In the genomic region with DNA sequence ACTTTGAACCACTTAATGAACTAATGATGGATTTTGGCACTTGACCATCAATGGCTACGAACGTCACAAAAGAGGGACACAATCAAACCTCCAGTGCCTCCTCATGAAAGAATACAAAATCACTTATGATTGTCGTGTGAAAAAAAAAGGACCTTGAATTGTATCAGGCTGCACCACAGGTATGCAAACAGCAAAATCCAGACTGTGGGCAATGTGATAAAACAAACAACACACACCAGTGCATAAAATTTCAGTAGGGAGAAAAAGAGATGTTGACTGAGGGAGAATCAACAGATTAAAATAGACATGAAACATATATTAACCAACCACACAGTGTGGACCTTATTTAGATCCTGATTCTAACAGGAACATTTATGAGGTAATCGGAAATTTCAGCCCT, we compare ENCODE assay signal across 15 cellular contexts. TPM values are rescaled to one million over a fixed set of nuclear protein-coding genes. Genes with fewer than 3 reads are reported as not detected.
A peak's percentile ranks its signal among the peaks of the same experiment; 100 is the strongest.
DNase-seq lines count a peak whose midpoint lies in the region; ATAC-seq, FAIRE-seq and TF ChIP-seq lines count a peak whose summit lies in the region.
"Had no signal": no experiment of that assay in that cellular context is flagged by ENCODE, and none has a peak within 500 bp of the region (broad histone marks: within the 10 kb centered on the region; RNA-seq: fewer than 3 reads in every experiment).

No MANE protein-coding gene starts in this region.

- POLR2A ChIA-PET in naive thymus-derived CD4-positive, alpha-beta T cell (lab: Charles Lee), result no interaction called here

- H3K4me3 ChIP-seq in colonic mucosa (peak overlapping the region; percentile 41), pancreas (no peak overlapping the region)
- no peak overlapping the region for H3K4me3 ChIP-seq in naive thymus-derived CD4-positive, alpha-beta T cell (ENCODE audit: low read length)

- no peaks in the 10 kb centered on the region for H3K36me3 ChIP-seq in colonic mucosa
- no peaks in the 10 kb centered on the region for H3K36me3 ChIP-seq in pancreas
- H3K36me3 ChIP-seq in naive thymus-derived CD4-positive, alpha-beta T cell (ENCODE audit: control insufficient read depth in 2 of 3, insufficient read depth in 3 of 3, low read length in 3 of 3), result no peaks in the 10 kb centered on the region

- no peaks in the 10 kb centered on the region for H3K9me3 ChIP-seq in colonic mucosa
- peaks cover 0 to 3% (median 0%) of the 10 kb centered on the region in 4 donors for H3K9me3 ChIP-seq in pancreas
- no peaks in the 10 kb centered on the region for H3K9me3 ChIP-seq in naive thymus-derived CD4-positive, alpha-beta T cell (ENCODE audit: control insufficient read depth in 2 of 3, low read length in 3 of 3)

- TF ChIP-seq POLR2A in GM12891 (IDR thresholded peaks at IDR 0.05; ENCODE audit: low read depth, low read length), result no peak

- intact Hi-C loops in colonic mucosa (cut with DNase I) (no loop called here), pancreas (cut with DNase I) (no loop called here)
- intact Hi-C loops in naive thymus-derived CD4-positive, alpha-beta T cell (cut with micrococcal nuclease), result no loop called here

- FAIRE-seq in pancreas (lab: Jason Lieb, UNC) (no peak), GM12891 (lab: Jason Lieb, UNC) (no peak)
- FAIRE-seq: RCC 7860 had no signal

- WGBS in pancreas, 2 donors, result 18 to 19% methylated on average over 4 of the region's 4 CpGs

- peak overlapping the region; percentile 99 for H3K27ac ChIP-seq in 22Rv1
- peak overlapping the region; percentile 82 for H3K27ac ChIP-seq in colonic mucosa
- H3K27ac ChIP-seq in pancreas, result peak overlapping the region in 2 of 4 donors; percentile 9 to 44
- H3K27ac ChIP-seq in caudate nucleus (ENCODE audit: low read depth, low read length), result no peak overlapping the region
- H3K27ac ChIP-seq in naive thymus-derived CD4-positive, alpha-beta T cell (ENCODE audit: low read depth, low read length), result no peak overlapping the region

- H3K9me3 Mint-ChIP-seq in HFFc6, result peaks cover 32% of the 10 kb centered on the region
- peaks cover 0 to 8% (median 3%) of the 10 kb centered on the region in 11 donors for H3K9me3 Mint-ChIP-seq in naive thymus-derived CD4-positive, alpha-beta T cell

- CTCF ChIA-PET in naive thymus-derived CD4-positive, alpha-beta T cell (lab: Charles Lee), result no interaction called here

- H3K27me3 ChIP-seq in colonic mucosa (no peaks in the 10 kb centered on the region), pancreas (no peaks in the 10 kb centered on the region)
- no peaks in the 10 kb centered on the region for H3K27me3 ChIP-seq in naive thymus-derived CD4-positive, alpha-beta T cell (ENCODE audit: control insufficient read depth in 2 of 2, insufficient read depth in 2 of 2, low read length in 2 of 2)

- TF ChIP-seq CTCF in 22Rv1 (IDR thresholded peaks at IDR 0.05) (no peak), colonic mucosa (IDR thresholded peaks at IDR 0.05) (no peak), pancreas (IDR thresholded peaks at IDR 0.05) (no peak), HFFc6 (IDR thresholded peaks at IDR 0.05) (no peak)

- H3K4me1 Mint-ChIP-seq in HFFc6 (ENCODE audit: low read depth), result no peaks in the 10 kb centered on the region
- no peaks in the 10 kb centered on the region for H3K4me1 Mint-ChIP-seq in naive thymus-derived CD4-positive, alpha-beta T cell
- H3K4me1 Mint-ChIP-seq: CD4-positive, CD25-positive, alpha-beta regulatory T cell had no signal

- no peaks in the 10 kb centered on the region for H3K36me3 Mint-ChIP-seq in HFFc6 (ENCODE audit: low read depth)
- no peaks in the 10 kb centered on the region for H3K36me3 Mint-ChIP-seq in naive thymus-derived CD4-positive, alpha-beta T cell
- H3K36me3 Mint-ChIP-seq: CD4-positive, CD25-positive, alpha-beta regulatory T cell had no signal

- no peak overlapping the region for H3K27ac Mint-ChIP-seq in HFFc6
- no peak overlapping the region for H3K27ac Mint-ChIP-seq in naive thymus-derived CD4-positive, alpha-beta T cell
- H3K27ac Mint-ChIP-seq: CD4-positive, CD25-positive, alpha-beta regulatory T cell had no signal

- peak; percentile 49 for DNase-seq in HT-29 (ENCODE audit: low spot score)
- DNase-seq in colonic mucosa, result no peak
- no peak for DNase-seq in pancreas
- no peak for DNase-seq in GM12891 (ENCODE audit: insufficient read length, low spot score)
- no peak for DNase-seq in HFFc6
- no peak for DNase-seq in caudate nucleus (lab: John Stamatoyannopoulos, UW)
- no peak for DNase-seq in naive thymus-derived CD4-positive, alpha-beta T cell
- DNase-seq: ACHN; CD4-positive, CD25-positive, alpha-beta regulatory T cell; H7; NCI-H2029 treated with DMSO at 0.1 percent for 48 hours; NCI-H226; SHP77 treated with DMSO at 0.1 percent for 48 hours had no signal

- peak overlapping the region in 1 of 2 donors; percentile 63 for H3K9ac ChIP-seq in colonic mucosa (ENCODE audit: low read depth in 2 of 2, low read length in 2 of 2)

- no peaks in the 10 kb centered on the region for H3K4me1 ChIP-seq in colonic mucosa
- H3K4me1 ChIP-seq in pancreas, result peaks cover 0 to 33% (median 19%) of the 10 kb centered on the region in 3 donors
- H3K4me1 ChIP-seq in naive thymus-derived CD4-positive, alpha-beta T cell (ENCODE audit: control insufficient read depth in 2 of 2, insufficient read depth in 2 of 2, low read length in 2 of 2), result no peaks in the 10 kb centered on the region

- no peaks in the 10 kb centered on the region; the same call in 1 of the 2 replicates for H3K27me3 Mint-ChIP-seq in HFFc6 (ENCODE audit: insufficient read depth)
- no peaks in the 10 kb centered on the region for H3K27me3 Mint-ChIP-seq in naive thymus-derived CD4-positive, alpha-beta T cell
- H3K27me3 Mint-ChIP-seq: CD4-positive, CD25-positive, alpha-beta regulatory T cell had no signal

- H3K4me3 Mint-ChIP-seq in HFFc6, result no peak overlapping the region
- no peak overlapping the region for H3K4me3 Mint-ChIP-seq in naive thymus-derived CD4-positive, alpha-beta T cell
- H3K4me3 Mint-ChIP-seq: CD4-positive, CD25-positive, alpha-beta regulatory T cell had no signal

- peak in 3 of 4 donors; percentile 43 to 67 (median 52) for ATAC-seq in pancreas
- no peak for ATAC-seq in naive thymus-derived CD4-positive, alpha-beta T cell

TF ChIP-seq in GM12891, 5 proteins besides CTCF, POLR2A, EP300 and RAD21:
- no peak for TF ChIP-seq POU2F2 (IDR thresholded peaks at IDR 0.05; ENCODE audit: low read depth, low read length)
- no peak for TF ChIP-seq TAF1 (IDR thresholded peaks at IDR 0.05; ENCODE audit: low read depth, low read length)
- no peak for TF ChIP-seq PAX5 (IDR thresholded peaks at IDR 0.05; ENCODE audit: insufficient read depth, low read length, severe bottlenecking)
- no peak for TF ChIP-seq POLR2AphosphoS5 (IDR thresholded peaks at IDR 0.05; ENCODE audit: low read depth, low read length)
- no peak for TF ChIP-seq SPI1 (IDR thresholded peaks at IDR 0.05; ENCODE audit: low read depth, low read length)

RNA-seq across cellular contexts. Expression of gene TSPAN8, which starts 2.6 kb away (rescaled TPM):
- 261 and 269 TPM in 2 replicates for total RNA-seq in HT-29 (2014; rRNA removed; shearing (Covaris generic))
- total RNA-seq in colonic mucosa (1,000 to 10,000 TPM; 1,318 to 1,657 TPM), pancreas (10 to 100 TPM; 21.8 to 90.3 (median 25.8) TPM)
- 10 to 100 TPM; 38.2 to 95.9 TPM for polyA plus RNA-seq in pancreas
- not detected for polyA plus RNA-seq in GM12891 (2012; ENCODE audit: low read depth, missing spikeins)
- total RNA-seq in HFFc6 (2021; fragmentation: NEBNext Ultra II Directional; extraction: Animal tissue kit (Norgen Biotek cat#: 25700)), result not detected
- not detected for total RNA-seq in naive thymus-derived CD4-positive, alpha-beta T cell
- not detected for polyA plus RNA-seq in naive thymus-derived CD4-positive, alpha-beta T cell
- total RNA-seq: CD4-positive, CD25-positive, alpha-beta regulatory T cell; H7 had no signal
- polyA plus RNA-seq: CD4-positive, CD25-positive, alpha-beta regulatory T cell had no signal

Comparison
In these comparisons a context has a peak if more than half of its experiments do, and no peak if none do; other contexts are left out.
1. H3K27ac ChIP-seq: peak in 22Rv1 (single experiment) and colonic mucosa (single experiment); none in caudate nucleus (single experiment) and naive thymus-derived CD4-positive, alpha-beta T cell (single experiment).
2. RNA of gene TSPAN8, which starts 2.6 kb away (total RNA-seq): 1,318 to 1,657 TPM in colonic mucosa, 261 to 269 TPM in HT-29 and 21.8 to 90.3 TPM in pancreas; not detected in HFFc6 and not detected in naive thymus-derived CD4-positive, alpha-beta T cell; every median in the first group is over 10 times any median in the second.